ENCODE assay signal across 1 cellular context in the genomic region with DNA sequence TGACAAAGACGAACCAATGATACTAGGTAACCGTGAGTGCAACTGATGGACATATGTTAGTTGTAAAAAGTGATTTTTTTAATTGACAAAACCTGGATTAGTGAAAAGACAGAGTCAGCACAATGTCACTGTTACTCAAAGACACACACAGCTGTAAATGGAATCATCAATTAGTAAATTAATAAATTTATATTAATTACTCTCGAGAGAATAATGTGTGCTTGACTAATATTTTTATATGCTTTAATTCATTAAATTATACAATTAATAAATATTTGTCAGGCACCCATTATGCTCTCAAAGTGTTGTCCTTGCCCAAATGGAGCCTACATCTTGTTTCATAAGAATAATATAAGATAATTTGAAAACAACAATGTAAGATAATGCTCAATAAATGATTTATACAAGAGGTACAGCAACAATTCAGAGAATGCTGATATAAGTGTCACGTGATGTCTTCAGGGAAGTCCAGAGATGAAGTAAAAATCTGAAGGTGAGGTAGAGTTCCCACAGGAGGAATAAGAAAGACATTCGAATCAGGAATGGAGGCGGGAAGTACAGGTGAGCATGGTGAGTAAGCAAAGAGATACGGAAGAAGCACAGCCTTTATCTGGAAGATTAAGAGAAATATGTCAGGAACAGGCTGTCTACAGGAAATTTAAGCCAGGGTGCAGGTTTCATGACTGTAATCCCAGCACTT.
TF ChIP-seq lines count a peak whose summit lies in the region.

No MANE protein-coding gene starts in this region.

TF ChIP-seq in HCT116, 20 proteins besides CTCF, POLR2A, EP300 and RAD21 (continued from another document):
- no peak for TF ChIP-seq SIN3A (IDR thresholded peaks at IDR 0.05; ENCODE audit: low read depth)
- TF ChIP-seq, protein P1, sequence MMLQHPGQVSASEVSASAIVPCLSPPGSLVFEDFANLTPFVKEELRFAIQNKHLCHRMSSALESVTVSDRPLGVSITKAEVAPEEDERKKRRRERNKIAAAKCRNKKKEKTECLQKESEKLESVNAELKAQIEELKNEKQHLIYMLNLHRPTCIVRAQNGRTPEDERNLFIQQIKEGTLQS (IDR thresholded peaks at IDR 0.05), result no peak
- TF ChIP-seq SRF (IDR thresholded peaks at IDR 0.05; ENCODE audit: low read depth), result no peak
- TF ChIP-seq TCF7L2 (IDR thresholded peaks at IDR 0.05; ENCODE audit: borderline replicate concordance, extremely low read depth, insufficient read depth, insufficient read length), result no peak
- no peak for TF ChIP-seq ZNF274 (IDR thresholded peaks at IDR 0.05; ENCODE audit: low read depth, low read length)
- TF ChIP-seq EZH2 (IDR thresholded peaks at IDR 0.05), result no peak
- no peak for TF ChIP-seq YY1 (IDR thresholded peaks at IDR 0.05; ENCODE audit: extremely low read depth, insufficient replicate concordance, low read depth, low read length)
- TF ChIP-seq, protein P2, sequence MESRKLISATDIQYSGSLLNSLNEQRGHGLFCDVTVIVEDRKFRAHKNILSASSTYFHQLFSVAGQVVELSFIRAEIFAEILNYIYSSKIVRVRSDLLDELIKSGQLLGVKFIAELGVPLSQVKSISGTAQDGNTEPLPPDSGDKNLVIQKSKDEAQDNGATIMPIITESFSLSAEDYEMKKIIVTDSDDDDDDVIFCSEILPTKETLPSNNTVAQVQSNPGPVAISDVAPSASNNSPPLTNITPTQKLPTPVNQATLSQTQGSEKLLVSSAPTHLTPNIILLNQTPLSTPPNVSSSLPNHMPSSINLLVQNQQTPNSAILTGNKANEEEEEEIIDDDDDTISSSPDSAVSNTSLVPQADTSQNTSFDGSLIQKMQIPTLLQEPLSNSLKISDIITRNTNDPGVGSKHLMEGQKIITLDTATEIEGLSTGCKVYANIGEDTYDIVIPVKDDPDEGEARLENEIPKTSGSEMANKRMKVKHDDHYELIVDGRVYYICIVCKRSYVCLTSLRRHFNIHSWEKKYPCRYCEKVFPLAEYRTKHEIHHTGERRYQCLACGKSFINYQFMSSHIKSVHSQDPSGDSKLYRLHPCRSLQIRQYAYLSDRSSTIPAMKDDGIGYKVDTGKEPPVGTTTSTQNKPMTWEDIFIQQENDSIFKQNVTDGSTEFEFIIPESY (IDR thresholded peaks at IDR 0.05; ENCODE audit: extremely low read depth, insufficient replicate concordance, low read length), result no peak
- no peak for TF ChIP-seq POLR2AphosphoS5 (IDR thresholded peaks at IDR 0.05; ENCODE audit: low read depth, low read length)
- TF ChIP-seq ELF1 (IDR thresholded peaks at IDR 0.05; ENCODE audit: borderline replicate concordance, low read depth), result no peak
- TF ChIP-seq FOSL1 (IDR thresholded peaks at IDR 0.05; ENCODE audit: low read depth), result no peak
- TF ChIP-seq EGR1 (IDR thresholded peaks at IDR 0.05; ENCODE audit: low read depth), result no peak
